Comparison of ENCODE assay signal across 30 cellular contexts in genomic region chr4:125115476-125115875, GRCh38.
A peak's percentile ranks its signal among the peaks of the same experiment; 100 is the strongest.
DNase-seq lines count a peak whose midpoint lies in the region; ATAC-seq and TF ChIP-seq lines count a peak whose summit lies in the region.
"Had no signal": no experiment of that assay in that cellular context is flagged by ENCODE, and none has a peak within 500 bp of the region (broad histone marks: within the 10 kb centered on the region; RNA-seq: fewer than 3 reads in every experiment).

No MANE protein-coding gene starts in this region.

- DNase-seq in GM03348 (ENCODE audit: low spot score) (peak; percentile 31), adipocyte (ENCODE audit: low read depth) (peak; percentile 51), fibroblast of mammary gland (ENCODE audit: low read depth) (peak; percentile 30), left ventricle myocardium inferior (no peak), NCI-H146 (lab: John Stamatoyannopoulos, UW) (no peak)
- DNase-seq in activated effector memory CD4-positive, alpha-beta T cell treated with Interleukin-2 at 50 U/mL for 16 hours, result no peak
- DNase-seq: activated CD4-positive, alpha-beta T cell treated with anti-CD3 and anti-CD28 coated beads for 48 hours; activated CD8-positive, alpha-beta memory T cell treated with anti-CD3 and anti-CD28 coated beads for 24 hours; activated effector memory CD4-positive, alpha-beta T cell treated with anti-CD3 and anti-CD28 coated beads, Interleukin-2, amount 50 U/mL, for 16 hours; activated naive CD8-positive, alpha-beta T cell treated with anti-CD3 and anti-CD28 coated beads for 36 hours; body of pancreas; CD8-positive, alpha-beta T cell; DMS53; GF-D8; hypothalamus; immature natural killer cell; KG1; mesendoderm; NCI-H1436; NCI-H446 treated with DMSO at 0.1 percent for 48 hours; NCI-H82; stimulated activated CD4-positive, alpha-beta T cell treated with anti-CD3 and anti-CD28 coated beads, Interleukin-15, amount 100 ng/mL, for 24 hours; stimulated activated naive CD4-positive, alpha-beta T cell had no signal

- no peaks in the 10 kb centered on the region for H3K9me3 ChIP-seq in adipocyte (ENCODE audit: control insufficient read depth, low read length)
- no peaks in the 10 kb centered on the region for H3K9me3 ChIP-seq in left ventricle myocardium inferior (replicated peaks)
- H3K9me3 ChIP-seq: body of pancreas, gastroesophageal sphincter, neutrophil, prostate gland had no signal

- H3K4me3 ChIP-seq in adipocyte (ENCODE audit: low read length) (no peak overlapping the region), fibroblast of mammary gland (ENCODE audit: control insufficient read depth, low read depth, low read length) (no peak overlapping the region), left ventricle myocardium inferior (no peak overlapping the region)
- H3K4me3 ChIP-seq: body of pancreas, gastroesophageal sphincter, prostate gland had no signal

- intact Hi-C loops in left ventricle myocardium inferior (cut with micrococcal nuclease), result no loop called here

- no peak overlapping the region for H3K27ac ChIP-seq in left ventricle myocardium inferior (replicated peaks)
- H3K27ac ChIP-seq: body of pancreas, gastroesophageal sphincter, neutrophil, prostate gland, VCaP had no signal

- H3K36me3 ChIP-seq in adipocyte (ENCODE audit: control insufficient read depth, insufficient read depth, low read length, severe bottlenecking) (no peaks in the 10 kb centered on the region), left ventricle myocardium inferior (no peaks in the 10 kb centered on the region)
- H3K36me3 ChIP-seq: gastroesophageal sphincter, neutrophil, prostate gland had no signal

- TF ChIP-seq CTCF in fibroblast of mammary gland (conservative IDR thresholded peaks at IDR 0.05; ENCODE audit: control insufficient read depth, insufficient read depth, low read depth, low read length) (no peak), left ventricle myocardium inferior (IDR thresholded peaks at IDR 0.05; ENCODE audit: borderline replicate concordance) (no peak)

- H3K27me3 ChIP-seq in adipocyte (replicated peaks; ENCODE audit: control insufficient read depth, insufficient read depth, low read length) (no peaks in the 10 kb centered on the region), left ventricle myocardium inferior (ENCODE audit: low read depth) (no peaks in the 10 kb centered on the region)
- H3K27me3 ChIP-seq: body of pancreas, gastroesophageal sphincter, neutrophil had no signal

- no peak overlapping the region for H3K9ac ChIP-seq in adipocyte (ENCODE audit: low read length)

- no peak for ATAC-seq in HG03520 (IDR thresholded peaks at IDR 0.05; ENCODE audit: unreplicated experiment)
- ATAC-seq: body of pancreas; CD8-positive, alpha-beta T cell; gastroesophageal sphincter; left lobe of liver; Right ventricle myocardium inferior had no signal

- H3K4me1 ChIP-seq in adipocyte (ENCODE audit: control insufficient read depth, insufficient read depth, low read length), result no peaks in the 10 kb centered on the region
- H3K4me1 ChIP-seq in left ventricle myocardium inferior, result no peaks in the 10 kb centered on the region
- H3K4me1 ChIP-seq: body of pancreas, gastroesophageal sphincter, prostate gland had no signal

Comparison
In these comparisons a context has a peak if more than half of its experiments do, and no peak if none do; other contexts are left out.
1. DNase-seq: peak in GM03348 (single experiment), adipocyte (single experiment) and fibroblast of mammary gland (single experiment); none in left ventricle myocardium inferior (single experiment), NCI-H146 (single experiment) and activated effector memory CD4-positive, alpha-beta T cell treated with Interleukin-2 at 50 U/mL for 16 hours (single experiment).